ENCODE assay signal across 10 cellular contexts in genomic region chrX:9278475-9279270, GRCh38.
DNase-seq lines count a peak whose midpoint lies in the region; ATAC-seq and TF ChIP-seq lines count a peak whose summit lies in the region.
"Had no signal": no experiment of that assay in that cellular context is flagged by ENCODE, and none has a peak within 500 bp of the region (broad histone marks: within the 10 kb centered on the region; RNA-seq: fewer than 3 reads in every experiment).

No MANE protein-coding gene starts in this region.

- H3K4me3 Mint-ChIP-seq in activated CD8-positive, alpha-beta T cell treated with anti-CD3 and anti-CD28 coated beads, Interleukin-2, amount 10 ng/mL, durations not matched to agents 7 days and 5 days: peak overlapping the region; percentile 28

- peak overlapping the region; percentile 80 for H3K27ac Mint-ChIP-seq in activated CD8-positive, alpha-beta T cell treated with anti-CD3 and anti-CD28 coated beads, Interleukin-2, amount 10 ng/mL, durations not matched to agents 7 days and 5 days

- peak overlapping the region; percentile 28 to 34 for H3K4me3 ChIP-seq in muscle layer of duodenum (ENCODE audit: low read depth in 1 of 2, low read length in 2 of 2)

- DNase-seq in AG09319 (ENCODE audit: extremely low read depth, low read depth) (peak; percentile 19), GM03348 (ENCODE audit: low spot score) (peak; percentile 21), HPDE6-E6E7 (ENCODE audit: extremely low spot score) (no peak)
- DNase-seq in activated CD8-positive, alpha-beta T cell treated with anti-CD3 and anti-CD28 coated beads, Interleukin-2, amount 10 ng/mL, durations not matched to agents 7 days and 5 days: no peak
- DNase-seq: NCI-H226 had no signal

- H3K27me3 Mint-ChIP-seq in activated CD8-positive, alpha-beta T cell treated with anti-CD3 and anti-CD28 coated beads, Interleukin-2, amount 10 ng/mL, durations not matched to agents 7 days and 5 days (ENCODE audit: low read depth): no peaks in the 10 kb centered on the region

- POLR2A ChIA-PET in activated CD8-positive, alpha-beta T cell treated with anti-CD3 and anti-CD28 coated beads, Interleukin-2, amount 10 ng/mL, durations not matched to agents 7 days and 5 days (lab: Charles Lee): interaction anchor here (1.0 to 1.2 kb wide), 2 partner anchors 184 to 297 kb away, joined by 3 read pairs; no protein-coding TSS in a partner anchor

- H3K4me1 Mint-ChIP-seq in activated CD8-positive, alpha-beta T cell treated with anti-CD3 and anti-CD28 coated beads, Interleukin-2, amount 10 ng/mL, durations not matched to agents 7 days and 5 days (ENCODE audit: low read depth): peaks cover 24% of the 10 kb centered on the region

- no peaks in the 10 kb centered on the region for H3K9me3 Mint-ChIP-seq in activated CD8-positive, alpha-beta T cell treated with anti-CD3 and anti-CD28 coated beads, Interleukin-2, amount 10 ng/mL, durations not matched to agents 7 days and 5 days (ENCODE audit: insufficient read depth)

- CTCF ChIA-PET in activated CD8-positive, alpha-beta T cell treated with anti-CD3 and anti-CD28 coated beads, Interleukin-2, amount 10 ng/mL, durations not matched to agents 7 days and 5 days (lab: Charles Lee): interaction anchor here (1.3 kb wide), 1 partner anchor 35 kb away, joined by 6 read pairs; no protein-coding TSS in a partner anchor

- ATAC-seq in activated CD8-positive, alpha-beta T cell treated with anti-CD3 and anti-CD28 coated beads, Interleukin-2, amount 10 ng/mL, durations not matched to agents 7 days and 5 days: no peak
- ATAC-seq in GM21367 (IDR thresholded peaks at IDR 0.05; ENCODE audit: unreplicated experiment) (no peak), GM18858 (IDR thresholded peaks at IDR 0.05; ENCODE audit: unreplicated experiment) (no peak), GM21786 (IDR thresholded peaks at IDR 0.05; ENCODE audit: unreplicated experiment) (no peak)

- no peaks in the 10 kb centered on the region for H3K4me1 ChIP-seq in muscle layer of duodenum (ENCODE audit: control insufficient read depth in 1 of 2, insufficient read depth in 2 of 2, low read length in 2 of 2)

- H3K27ac ChIP-seq in muscle layer of duodenum (ENCODE audit: low read length): peak overlapping the region; percentile 45
- H3K27ac ChIP-seq: neutrophil had no signal

- no peaks in the 10 kb centered on the region for H3K27me3 ChIP-seq in muscle layer of duodenum (ENCODE audit: low read depth, low read length)
- H3K27me3 ChIP-seq: neutrophil had no signal

- H3K9me3 ChIP-seq in muscle layer of duodenum (ENCODE audit: control insufficient read depth in 1 of 2, low read length in 2 of 2): no peaks in the 10 kb centered on the region
- H3K9me3 ChIP-seq: neutrophil had no signal

- H3K36me3 ChIP-seq in muscle layer of duodenum (ENCODE audit: control insufficient read depth in 1 of 2, insufficient read depth in 2 of 2, low read length in 2 of 2): no peaks in the 10 kb centered on the region
- H3K36me3 ChIP-seq: neutrophil had no signal

- peaks cover 2% of the 10 kb centered on the region for H3K36me3 Mint-ChIP-seq in activated CD8-positive, alpha-beta T cell treated with anti-CD3 and anti-CD28 coated beads, Interleukin-2, amount 10 ng/mL, durations not matched to agents 7 days and 5 days (ENCODE audit: low read depth)

- no peak for TF ChIP-seq CTCF in AG09319 (IDR thresholded peaks at IDR 0.05; ENCODE audit: low read depth, low read length)

Comparison
In these comparisons a context has a peak if more than half of its experiments do, and no peak if none do; other contexts are left out.
1. DNase-seq: peak in AG09319 (single experiment) and GM03348 (single experiment); none in activated CD8-positive, alpha-beta T cell treated with anti-CD3 and anti-CD28 coated beads, Interleukin-2, amount 10 ng/mL, durations not matched to agents 7 days and 5 days (single experiment) and HPDE6-E6E7 (single experiment).